Comparison of ENCODE assay signal across 16 cellular contexts in genomic region chr3:117756580-117756979, GRCh38.
DNase-seq lines count a peak whose midpoint lies in the region; ATAC-seq, FAIRE-seq and TF ChIP-seq lines count a peak whose summit lies in the region.
"Had no signal": no experiment of that assay in that cellular context is flagged by ENCODE, and none has a peak within 500 bp of the region (broad histone marks: within the 10 kb centered on the region; RNA-seq: fewer than 3 reads in every experiment).

No MANE protein-coding gene starts in this region.

- H3K4me3 ChIP-seq in HEK293 (ENCODE audit: low read depth, low read length) (no peak overlapping the region), small intestine (ENCODE audit: low read depth in 1 of 2, low read length in 2 of 2) (no peak overlapping the region)
- H3K4me3 ChIP-seq: hepatocyte had no signal

- FAIRE-seq in small intestine (lab: Jason Lieb, UNC) (no peak), urothelium cell line (lab: Jason Lieb, UNC) (no peak)

- no peaks in the 10 kb centered on the region for H3K27me3 Mint-ChIP-seq in WTC11 (ENCODE audit: low read depth)
- H3K27me3 Mint-ChIP-seq: central memory CD8-positive, alpha-beta T cell had no signal

- DNase-seq in NCI-H510A (lab: John Stamatoyannopoulos, UW) (peak; percentile 4), WTC11 (ENCODE audit: low spot score) (no peak), myocyte (ENCODE audit: low read depth) (peak; percentile 45), DMS53 (lab: John Stamatoyannopoulos, UW) (no peak), small intestine (no peak), urothelium cell line (ENCODE audit: low spot score) (no peak)
- DNase-seq: DMS79; NCI-H2029; stimulated activated naive CD4-positive, alpha-beta T cell treated with Interleukin-2 at 50 U/mL for 16 hours; trophoblast cell had no signal

- no peaks in the 10 kb centered on the region for H3K36me3 Mint-ChIP-seq in WTC11

- H3K27ac Mint-ChIP-seq in WTC11: no peak overlapping the region
- H3K27ac Mint-ChIP-seq: activated T-helper 2 cell treated with anti-CD3 and anti-CD28 coated beads, Interferon-gamma antibody, Interleukin-2, Interleukin-4, amounts not matched to agents 10 μg/mL and 5 μg/mL and 100 μg/mL, durations not matched to agents 14 hours and 24 hours and 36 hours had no signal

- CTCF ChIA-PET in HEK293 (lab: Yijun Ruan, JAX): interaction anchor here (0.7 kb wide), 1 partner anchor 166 kb away, joined by 3 read pairs; no protein-coding TSS in a partner anchor
- CTCF ChIA-PET in WTC11 (lab: Charles Lee): no interaction called here

- H3K9me3 ChIP-seq in HEK293 (ENCODE audit: control insufficient read depth, insufficient read depth, low read depth, low read length) (no peaks in the 10 kb centered on the region), small intestine (ENCODE audit: control insufficient read depth, low read depth) (no peaks in the 10 kb centered on the region)

- H3K4me3 Mint-ChIP-seq in WTC11: no peak overlapping the region
- H3K4me3 Mint-ChIP-seq: central memory CD8-positive, alpha-beta T cell had no signal

- H3K4me1 Mint-ChIP-seq in WTC11: peaks cover 23% of the 10 kb centered on the region
- H3K4me1 Mint-ChIP-seq: central memory CD8-positive, alpha-beta T cell had no signal

- TF ChIP-seq CTCF in HEK293 (tag by site-specific recombination; IDR thresholded peaks at IDR 0.05) (no peak), WTC11 (IDR thresholded peaks at IDR 0.05) (no peak)

- no peaks in the 10 kb centered on the region for H3K4me1 ChIP-seq in HEK293 (ENCODE audit: control insufficient read depth, insufficient read depth, low read length)
- no peaks in the 10 kb centered on the region for H3K4me1 ChIP-seq in small intestine (ENCODE audit: control insufficient read depth in 2 of 2, insufficient read depth in 1 of 2, low read depth in 1 of 2, low read length in 1 of 2)

- H3K36me3 ChIP-seq in HEK293 (ENCODE audit: control insufficient read depth in 2 of 2, insufficient read depth in 1 of 2, low read length in 2 of 2) (no peaks in the 10 kb centered on the region), small intestine (ENCODE audit: control insufficient read depth in 2 of 2, insufficient read depth in 2 of 2, low read length in 2 of 2) (no peaks in the 10 kb centered on the region)

- POLR2A ChIA-PET in HEK293 (lab: Yijun Ruan, JAX): no interaction called here
- POLR2A ChIA-PET in WTC11 (lab: Charles Lee): no interaction called here

- H3K27me3 ChIP-seq in small intestine (ENCODE audit: control insufficient read depth in 2 of 2, insufficient read depth in 2 of 2, low read length in 2 of 2): no peaks in the 10 kb centered on the region
- H3K27me3 ChIP-seq: hepatocyte had no signal

- WGBS in small intestine, 3 donors: 44 to 58% (median 57%) methylated on average over 3 of the region's 3 CpGs

- no peaks in the 10 kb centered on the region for H3K9me3 Mint-ChIP-seq in WTC11

- H3K27ac ChIP-seq in HEK293 (ENCODE audit: extremely low read depth, low read depth, low read length): no peak overlapping the region
- H3K27ac ChIP-seq in small intestine (ENCODE audit: low read depth in 1 of 2, low read length in 1 of 2): no peak overlapping the region
- H3K27ac ChIP-seq: hepatocyte had no signal

- ATAC-seq in WTC11: peak; percentile 57
- ATAC-seq: activated CD4-positive, CD25-positive, alpha-beta regulatory T cell treated with anti-CD3 and anti-CD28 coated beads, Interleukin-2, amount 50 U/mL, for 24 hours; Right ventricle myocardium inferior had no signal

TF ChIP-seq in HEK293, 187 proteins besides CTCF, POLR2A, EP300 and RAD21:
- TF ChIP-seq MEIS1 (CRISPR knock-in tag; IDR thresholded peaks at IDR 0.05; ENCODE audit: borderline replicate concordance): peak; percentile 68; the same call in 1 of the 2 replicates
- no peak for TF ChIP-seq TSHZ1 (tag by site-specific recombination; IDR thresholded peaks at IDR 0.05; ENCODE audit: borderline replicate concordance)

TF ChIP-seq in WTC11, 78 proteins besides CTCF, POLR2A, EP300 and RAD21:
- TF ChIP-seq JUN (CRISPR knock-in tag; IDR thresholded peaks at IDR 0.05) (no peak), ZNF425 (CRISPR knock-in tag; conservative IDR thresholded peaks at IDR 0.05) (no peak), TCF7 (CRISPR knock-in tag; IDR thresholded peaks at IDR 0.05; ENCODE audit: low read depth) (no peak), GABPB1 (CRISPR knock-in tag; IDR thresholded peaks at IDR 0.05) (no peak), AR (CRISPR knock-in tag; IDR thresholded peaks at IDR 0.05) (no peak)

Comparison
In these comparisons a context has a peak if more than half of its experiments do, and no peak if none do; other contexts are left out.
1. DNase-seq: peak in NCI-H510A (single experiment) and myocyte (single experiment); none in WTC11 (single experiment), DMS53 (single experiment), small intestine (single experiment) and urothelium cell line (single experiment).